Comparison of ENCODE assay signal across 8 cellular contexts in the genomic region with DNA sequence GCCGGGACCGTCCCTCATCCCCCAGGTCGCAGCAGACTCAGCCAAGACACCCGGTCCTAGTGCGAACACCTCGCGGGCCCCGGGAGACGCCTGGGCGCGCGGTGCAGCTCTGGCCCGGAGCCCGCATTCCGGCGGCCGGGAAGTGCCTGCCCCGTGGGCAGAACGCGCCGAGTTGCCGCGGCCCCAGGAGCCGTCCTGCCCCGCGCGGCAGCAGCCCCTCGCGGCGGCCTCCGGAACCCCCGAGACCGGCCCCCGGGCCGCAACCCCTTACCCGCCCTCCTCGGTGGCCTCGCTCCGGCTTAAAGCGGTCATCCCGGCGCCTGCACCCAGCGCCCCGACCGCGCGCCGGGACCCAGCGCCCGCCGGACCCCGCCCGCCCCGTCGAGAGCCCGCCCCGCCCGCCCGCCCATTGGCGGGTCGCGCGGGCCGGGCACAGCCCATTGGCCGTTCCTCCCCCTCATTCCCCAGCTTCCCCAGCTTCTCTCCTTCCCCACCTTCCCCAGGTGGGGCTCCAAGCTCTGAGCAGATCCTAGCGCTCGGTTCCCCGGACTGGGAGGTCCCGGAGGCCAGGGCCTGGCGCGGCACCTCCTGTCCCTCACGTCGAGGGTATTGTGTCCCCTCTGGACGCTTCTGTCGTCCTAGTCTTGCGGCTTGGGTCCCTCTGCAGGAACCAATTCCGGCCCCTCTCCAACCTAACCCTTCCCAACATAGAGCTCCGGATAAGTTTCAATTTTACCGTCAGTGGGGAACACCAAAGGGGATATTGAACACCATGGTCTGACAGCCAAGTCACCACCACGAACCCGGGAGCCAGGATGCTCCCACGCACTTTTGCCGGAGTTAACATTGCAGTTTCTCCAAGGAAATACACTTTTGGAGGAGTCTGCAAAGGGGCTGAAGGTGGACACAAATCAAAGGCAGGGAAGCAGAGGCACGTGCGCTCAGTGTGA. TPM values are rescaled to one million over a fixed set of nuclear protein-coding genes. Genes with fewer than 3 reads are reported as not detected.
DNase-seq lines count a peak whose midpoint lies in the region; ATAC-seq and TF ChIP-seq lines count a peak whose summit lies in the region.

GRAMD2A (minus strand) TSS at position 328 of the 950 bp plus-strand sequence.

- DNase-seq in T-helper 1 cell (no peak), NCI-H748 treated with DMSO at 0.1 percent for 48 hours (lab: John Stamatoyannopoulos, UW) (peak; percentile 34), islet precursor cell (peak; percentile 85), SK-N-DZ (ENCODE audit: low spot score) (no peak)
- peak; percentile 32 for DNase-seq in stimulated activated CD4-positive, alpha-beta T cell treated with anti-CD3 and anti-CD28 coated beads, Interleukin-1b, Interleukin-23, amount 100 ng/mL, for 48 hours

- H3K9me3 Mint-ChIP-seq in T-helper 1 cell treated with Interleukin-12 subunit alpha and Interleukin-12 subunit beta and Interleukin-4 antibody, amounts not matched to agents 30 μg/mL and 1 μg/mL, for 36 hours, result no peaks in the 10 kb centered on the region
- no peaks in the 10 kb centered on the region for H3K9me3 Mint-ChIP-seq in brain

- no peak within 1 kb of the TSS for H3K27ac Mint-ChIP-seq in T-helper 1 cell treated with Interleukin-12 subunit alpha and Interleukin-12 subunit beta and Interleukin-4 antibody, amounts not matched to agents 30 μg/mL and 1 μg/mL, for 36 hours
- peak within 1 kb of the TSS in 3 of 5 experiments; percentile 19 to 67 (median 56) for H3K27ac Mint-ChIP-seq in brain

- H3K4me3 Mint-ChIP-seq in T-helper 1 cell treated with Interleukin-12 subunit alpha and Interleukin-12 subunit beta and Interleukin-4 antibody, amounts not matched to agents 30 μg/mL and 1 μg/mL, for 36 hours, result peak within 1 kb of the TSS; percentile 63
- peak within 1 kb of the TSS; percentile 78 to 88 (median 84) for H3K4me3 Mint-ChIP-seq in brain

- H3K4me1 Mint-ChIP-seq in T-helper 1 cell treated with Interleukin-12 subunit alpha and Interleukin-12 subunit beta and Interleukin-4 antibody, amounts not matched to agents 30 μg/mL and 1 μg/mL, for 36 hours (ENCODE audit: low read depth), result peaks cover 12% of the 10 kb centered on the region
- H3K4me1 Mint-ChIP-seq in brain, result peaks cover 36% of the 10 kb centered on the region

- ATAC-seq in GM21619 (IDR thresholded peaks at IDR 0.05; ENCODE audit: unreplicated experiment), result no peak

- TF ChIP-seq CTCF in brain (conservative IDR thresholded peaks at IDR 0.05), result no peak

- peaks cover 12% of the 10 kb centered on the region for H3K27me3 Mint-ChIP-seq in T-helper 1 cell treated with Interleukin-12 subunit alpha and Interleukin-12 subunit beta and Interleukin-4 antibody, amounts not matched to agents 30 μg/mL and 1 μg/mL, for 36 hours (ENCODE audit: low read depth)
- H3K27me3 Mint-ChIP-seq in brain, result peaks cover 41% of the 10 kb centered on the region

- peaks cover 45% of the 10 kb centered on the region for H3K36me3 Mint-ChIP-seq in T-helper 1 cell treated with Interleukin-12 subunit alpha and Interleukin-12 subunit beta and Interleukin-4 antibody, amounts not matched to agents 30 μg/mL and 1 μg/mL, for 36 hours (ENCODE audit: low read depth)
- peaks cover 39% of the 10 kb centered on the region for H3K36me3 Mint-ChIP-seq in brain

RNA-seq across cellular contexts. Expression of gene GRAMD2A, which starts in this region (rescaled TPM):
- 3.0 TPM for polyA plus RNA-seq in brain (ENCODE audit: insufficient read depth, low read depth, low replicate concordance)
- not detected in 2 replicates for polyA plus RNA-seq in SK-N-DZ (2014; cell fraction: cytosol; rRNA removed)
- polyA plus RNA-seq in SK-N-DZ (2014; cell fraction: nucleus; rRNA removed), result not detected in 2 replicates

Comparison
In these comparisons a context has a peak if more than half of its experiments do, and no peak if none do; other contexts are left out.
1. DNase-seq: peak in NCI-H748 treated with DMSO at 0.1 percent for 48 hours (single experiment), islet precursor cell (single experiment) and stimulated activated CD4-positive, alpha-beta T cell treated with anti-CD3 and anti-CD28 coated beads, Interleukin-1b, Interleukin-23, amount 100 ng/mL, for 48 hours (single experiment); none in T-helper 1 cell (0 of 5) and SK-N-DZ (single experiment).